ENCODE assay signal across 1 cellular context in genomic region chr6:24936641-24937317, GRCh38.
TF ChIP-seq lines count a peak whose summit lies in the region.

No MANE protein-coding gene starts in this region.

TF ChIP-seq in GM12878, 131 proteins besides CTCF, POLR2A, EP300 and RAD21 (continued from another document):
- TF ChIP-seq ATF2 (IDR thresholded peaks at IDR 0.05; ENCODE audit: low read length) (peak; percentile 85), DPF2 (IDR thresholded peaks at IDR 0.05) (peak; percentile 84), JUND (IDR thresholded peaks at IDR 0.05; ENCODE audit: low read depth, low read length) (peak; percentile 91), NBN (IDR thresholded peaks at IDR 0.05) (peak; percentile 67)
